ENCODE assay signal across 10 cellular contexts in the genomic region with DNA sequence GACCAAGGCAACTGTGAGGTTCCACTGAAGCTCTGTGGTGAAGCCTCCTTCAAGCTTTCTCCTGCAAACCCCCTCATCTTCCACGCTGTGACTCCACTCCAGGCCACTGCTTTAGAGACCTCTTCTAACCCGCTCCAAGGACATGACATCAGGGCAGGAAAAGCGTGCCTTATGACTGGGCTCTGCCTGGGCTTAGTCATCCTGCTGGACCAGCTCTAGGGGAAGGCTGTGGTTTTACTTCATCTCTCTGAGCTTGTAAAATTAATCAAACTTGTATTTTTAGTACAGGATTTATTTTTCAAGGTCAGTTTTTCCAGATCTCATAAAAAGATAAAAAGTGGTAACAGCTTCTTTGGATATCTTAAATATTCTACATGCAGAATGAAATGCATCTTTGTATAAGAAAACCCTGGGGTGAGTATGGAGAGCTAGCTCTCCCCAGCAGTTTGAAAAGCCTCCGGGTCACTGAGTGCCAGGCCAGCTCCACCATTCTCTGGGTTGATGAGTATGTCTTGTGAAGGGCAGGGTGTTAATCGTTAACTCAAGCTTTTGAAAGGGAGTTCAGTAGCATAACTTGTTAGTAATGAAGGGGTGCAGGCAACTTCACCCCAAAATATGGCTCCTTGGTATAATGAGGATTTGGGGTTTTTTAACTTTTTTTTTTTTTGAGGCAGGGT. TPM values are rescaled to one million over a fixed set of nuclear protein-coding genes. Genes with fewer than 3 reads are reported as not detected.
DNase-seq lines count a peak whose midpoint lies in the region; ATAC-seq, FAIRE-seq and TF ChIP-seq lines count a peak whose summit lies in the region.
"Had no signal": no experiment of that assay in that cellular context is flagged by ENCODE, and none has a peak within 500 bp of the region (broad histone marks: within the 10 kb centered on the region; RNA-seq: fewer than 3 reads in every experiment).

No MANE protein-coding gene starts in this region.

- no peak overlapping the region for H2AFZ ChIP-seq in endothelial cell of umbilical vein (ENCODE audit: low read depth, low read length)

- H3K27me3 ChIP-seq in BJ (ENCODE audit: control insufficient read depth, insufficient read depth, low read length) (peaks cover 9% of the 10 kb centered on the region), endothelial cell of umbilical vein (ENCODE audit: control insufficient read depth in 2 of 2, insufficient read depth in 2 of 2, low read length in 2 of 2) (peaks cover 0 to 2% of the 10 kb centered on the region in 2 experiments), suprapubic skin (no peaks in the 10 kb centered on the region)

- dilution Hi-C loops in endothelial cell of umbilical vein (cut with MboI; ENCODE audit: extremely low pct_ligation_motif_present, low sequenced_read_pairs): no loop called here

- BruUV-seq in endothelial cell of umbilical vein (replicated peaks; lab: Mats Ljungman, UMichigan): no TSS peak

- no peak for ATAC-seq in GM21447 (IDR thresholded peaks at IDR 0.05; ENCODE audit: unreplicated experiment)

- TF ChIP-seq EP300 in suprapubic skin (IDR thresholded peaks at IDR 0.05): no peak

- no peak overlapping the region for H3K4me3 ChIP-seq in BJ (ENCODE audit: low read depth, low read length)
- no peak overlapping the region for H3K4me3 ChIP-seq in endothelial cell of umbilical vein (replicated peaks in 1 of 3; ENCODE audit: insufficient read depth in 1 of 3, low read depth in 1 of 3, low read length in 3 of 3)
- no peak overlapping the region for H3K4me3 ChIP-seq in suprapubic skin

- no peak overlapping the region for H3K27ac ChIP-seq in endothelial cell of umbilical vein (ENCODE audit: insufficient read depth, low read depth, low read length)
- H3K27ac ChIP-seq in suprapubic skin: no peak overlapping the region

- H3K9me1 ChIP-seq in endothelial cell of umbilical vein (replicated peaks; ENCODE audit: control insufficient read depth, extremely low read depth, insufficient read depth, low read length): no peaks in the 10 kb centered on the region

- TF ChIP-seq CTCF in BJ (IDR thresholded peaks at IDR 0.05; ENCODE audit: insufficient read depth, low read depth, low read length) (no peak), endothelial cell of umbilical vein (IDR thresholded peaks at IDR 0.05; ENCODE audit: extremely low read depth in 1 of 2, insufficient read depth in 1 of 2, low read depth in 1 of 2, low read length in 2 of 2) (no peak), suprapubic skin (IDR thresholded peaks at IDR 0.05) (no peak)

- H3K36me3 ChIP-seq in BJ (ENCODE audit: control insufficient read depth, insufficient read depth, low read length) (no peaks in the 10 kb centered on the region), endothelial cell of umbilical vein (ENCODE audit: control insufficient read depth in 2 of 2, extremely low read depth in 1 of 2, insufficient read depth in 2 of 2, low read length in 2 of 2) (no peaks in the 10 kb centered on the region), suprapubic skin (no peaks in the 10 kb centered on the region)

- FAIRE-seq in RCC 7860 (lab: Jason Lieb, UNC) (peak; percentile 94), endothelial cell of umbilical vein (lab: Jason Lieb, UNC) (no peak)
- FAIRE-seq: endometrium had no signal

- H3K4me1 ChIP-seq in endothelial cell of umbilical vein (ENCODE audit: control insufficient read depth, extremely low read depth, insufficient read depth, low read length): peaks cover 2% of the 10 kb centered on the region
- H3K4me1 ChIP-seq in suprapubic skin: no peaks in the 10 kb centered on the region

- TF ChIP-seq POLR2A in endothelial cell of umbilical vein (IDR thresholded peaks at IDR 0.05; ENCODE audit: low read depth, low read length) (no peak), suprapubic skin (IDR thresholded peaks at IDR 0.05) (no peak)

- no peak overlapping the region for H3K4me2 ChIP-seq in endothelial cell of umbilical vein (ENCODE audit: insufficient read depth, low read length)

- CTCF ChIA-PET in BJ (lab: Yijun Ruan, JAX): interaction anchor here (0.6 to 11.2 kb wide), 11 partner anchors 11 to 804 kb away, joined by 3 to 194 read pairs (median 5); no protein-coding TSS in a partner anchor
- CTCF ChIA-PET in endothelial cell of umbilical vein (lab: Charles Lee): interaction anchor here (0.7 to 5.9 kb wide), 16 partner anchors 9 to 1155 kb away, joined by 3 to 78 read pairs (median 6); a partner anchor contains a TSS

- no peaks in the 10 kb centered on the region for H4K20me1 ChIP-seq in endothelial cell of umbilical vein (replicated peaks; ENCODE audit: control insufficient read depth, extremely low read depth, insufficient read depth, low read length)

- POLR2A ChIA-PET in BJ (lab: Charles Lee) (no interaction called here), endothelial cell of umbilical vein (lab: Charles Lee) (interaction anchor here (0.8 kb wide), 1 partner anchor 24 kb away, joined by 3 read pairs; no protein-coding TSS in a partner anchor)

- H3K9ac ChIP-seq in endothelial cell of umbilical vein (replicated peaks; ENCODE audit: extremely low read depth, insufficient read depth, low read length): no peak overlapping the region

- WGBS in suprapubic skin: 64% methylated on average over 5 of the region's 5 CpGs

- DNase-seq in BJ (ENCODE audit: low read depth) (peak; percentile 95), RCC 7860 (ENCODE audit: low spot score) (peak; percentile 93), endothelial cell of umbilical vein (ENCODE audit: low read depth, low spot score) (peak; percentile 11), non-pigmented ciliary epithelial cell (ENCODE audit: low read depth) (peak; percentile 83), suprapubic skin (ENCODE audit: low spot score in 2 of 2) (no peak), NCI-H345 treated with DMSO at 0.1 percent for 48 hours (lab: John Stamatoyannopoulos, UW; ENCODE audit: unreplicated experiment) (no peak), GDM1 (lab: John Stamatoyannopoulos, UW) (no peak)
- DNase-seq: stimulated activated CD4-positive, alpha-beta T cell treated with anti-CD3 and anti-CD28 coated beads, Interleukin-4, amount 100 ng/mL, for 24 hours had no signal

- H3K79me2 ChIP-seq in endothelial cell of umbilical vein (ENCODE audit: control insufficient read depth, insufficient read depth, low read length): no peaks in the 10 kb centered on the region

- intact Hi-C loops in endothelial cell of umbilical vein (cut with micrococcal nuclease): no loop called here

- no peaks in the 10 kb centered on the region for H3K9me3 ChIP-seq in endothelial cell of umbilical vein (replicated peaks; ENCODE audit: control insufficient read depth, insufficient read depth, low read length)
- H3K9me3 ChIP-seq in suprapubic skin: no peaks in the 10 kb centered on the region

TF ChIP-seq in endothelial cell of umbilical vein, 7 proteins besides CTCF, POLR2A, EP300 and RAD21:
- TF ChIP-seq FOS (IDR thresholded peaks at IDR 0.05; ENCODE audit: borderline replicate concordance, insufficient read depth, low read length) (peak; percentile 74), MYC (IDR thresholded peaks at IDR 0.05; ENCODE audit: low read depth, low read length) (no peak), EZH2 (IDR thresholded peaks at IDR 0.05; ENCODE audit: borderline replicate concordance, low read depth, low read length, severe bottlenecking) (no peak), POLR2AphosphoS5 (IDR thresholded peaks at IDR 0.05; ENCODE audit: insufficient read depth, low read depth, low read length) (no peak), JUN (IDR thresholded peaks at IDR 0.05; ENCODE audit: borderline replicate concordance, insufficient read depth, insufficient read length, low read depth) (no peak), GATA2 (IDR thresholded peaks at IDR 0.05; ENCODE audit: insufficient read depth, insufficient read length, low read depth, low read length) (no peak)
- TF ChIP-seq, protein P1, sequence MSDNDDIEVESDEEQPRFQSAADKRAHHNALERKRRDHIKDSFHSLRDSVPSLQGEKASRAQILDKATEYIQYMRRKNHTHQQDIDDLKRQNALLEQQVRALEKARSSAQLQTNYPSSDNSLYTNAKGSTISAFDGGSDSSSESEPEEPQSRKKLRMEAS (IDR thresholded peaks at IDR 0.05; ENCODE audit: insufficient read depth, insufficient read length): no peak
TF ChIP-seq in endothelial cell of umbilical vein: peak in this region for 1.

RNA-seq across cellular contexts. Expression of a gene that starts 33.1 kb away (rescaled TPM):
- polyA plus RNA-seq in BJ (2011; rRNA removed): 141 and 190 TPM in 2 replicates
- polyA minus RNA-seq in BJ (2011; rRNA and poly(A)+ RNA removed): 69.6 and 81.6 TPM in 2 replicates
- total RNA-seq in endothelial cell of umbilical vein: 59.3 and 62.0 TPM in 2 replicates
- polyA plus RNA-seq in endothelial cell of umbilical vein: 49.5 and 51.8 TPM in 2 replicates
- polyA plus RNA-seq in endothelial cell of umbilical vein (2011; cell fraction: cytosol; rRNA removed): 54.0 and 67.5 TPM in 2 replicates
- 68.2 and 80.6 TPM in 2 replicates for polyA plus RNA-seq in endothelial cell of umbilical vein (2011; cell fraction: nucleus; rRNA removed)
- 75.4 and 100 TPM in 2 replicates for polyA plus RNA-seq in endothelial cell of umbilical vein (2012)
- 78.6 and 96.8 TPM in 2 replicates for polyA minus RNA-seq in endothelial cell of umbilical vein
- polyA minus RNA-seq in endothelial cell of umbilical vein (2011; cell fraction: cytosol; rRNA and poly(A)+ RNA removed): 7.8 TPM
- polyA minus RNA-seq in endothelial cell of umbilical vein (2011; cell fraction: nucleus; rRNA and poly(A)+ RNA removed): 75.8 and 85.7 TPM in 2 replicates
- total RNA-seq in suprapubic skin: 100 to 1,000 TPM; 102 to 129 (median 109) TPM

Comparison
In these comparisons a context has a peak if more than half of its experiments do, and no peak if none do; other contexts are left out.
1. DNase-seq: peak in BJ (single experiment), RCC 7860 (single experiment), endothelial cell of umbilical vein (single experiment) and non-pigmented ciliary epithelial cell (single experiment); none in suprapubic skin (0 of 2), NCI-H345 treated with DMSO at 0.1 percent for 48 hours (single experiment) and GDM1 (single experiment).